ENCODE assay signal across 11 cellular contexts in genomic region chr6:17874753-17875152, GRCh38.
"Had no signal": no experiment of that assay in that cellular context is flagged by ENCODE, and none has a peak within 500 bp of the region (broad histone marks: within the 10 kb centered on the region; RNA-seq: fewer than 3 reads in every experiment).

No MANE protein-coding gene starts in this region.

- H3K4me2 ChIP-seq: GM23338 had no signal

- H3K9ac ChIP-seq: GM23248 had no signal

- H2AFZ ChIP-seq: GM23248, GM23338 had no signal

- DNase-seq: GM23248, GOT3, H7, H9, HCEC 1CT, HFFc6 had no signal

- H3K27ac Mint-ChIP-seq: GM23338 had no signal

- H3K27ac ChIP-seq: GM23248 had no signal

- H3K4me1 ChIP-seq: HAP-1 had no signal

- H3K9me3 ChIP-seq: HAP-1 had no signal

- H3K9me3 Mint-ChIP-seq: GM23338, H9, HFFc6 had no signal

- FAIRE-seq: H1, H54 had no signal

- H3K4me3 ChIP-seq: GM23248, GM23338, HAP-1 had no signal

- ATAC-seq: GM23338, HCT116 had no signal

- H3K4me3 Mint-ChIP-seq: GM23338, H9, HFFc6 had no signal
